Comparison of ENCODE assay signal across 8 cellular contexts in the genomic region with DNA sequence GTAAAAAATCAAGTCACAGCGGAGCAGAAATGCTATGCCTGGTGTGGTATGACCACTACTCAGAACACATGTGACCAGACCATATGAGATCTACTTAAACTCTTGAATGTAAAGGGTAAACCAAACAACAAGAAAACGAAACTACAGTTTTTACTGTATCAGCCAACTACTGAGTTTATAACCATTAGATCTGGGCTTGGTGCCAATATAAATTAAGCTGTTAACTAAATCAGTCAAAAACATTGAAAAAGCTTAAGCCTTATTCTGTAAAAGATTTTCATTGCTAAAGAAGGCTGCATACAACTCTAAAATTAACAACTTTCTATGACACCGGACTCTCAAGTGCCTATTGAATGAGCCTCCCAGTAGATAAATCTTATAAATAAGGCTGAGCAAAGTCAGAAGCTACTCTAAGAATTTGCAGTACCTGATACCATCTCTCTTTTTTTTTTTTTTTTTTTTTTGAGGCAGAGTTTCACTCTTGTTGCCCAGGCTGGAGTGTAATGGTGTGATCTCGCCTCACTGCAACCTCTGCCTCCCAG. TPM values are rescaled to one million over a fixed set of nuclear protein-coding genes. Genes with fewer than 3 reads are reported as not detected.
DNase-seq lines count a peak whose midpoint lies in the region; ATAC-seq and TF ChIP-seq lines count a peak whose summit lies in the region.

No MANE protein-coding gene starts in this region.

- H3K9me3 ChIP-seq in SJSA1 (replicated peaks) (no peaks in the 10 kb centered on the region), vagina (no peaks in the 10 kb centered on the region)

- ATAC-seq in GM19372 (IDR thresholded peaks at IDR 0.05; ENCODE audit: low read depth, unreplicated experiment), result peak; percentile 98
- ATAC-seq in HG03342 (IDR thresholded peaks at IDR 0.05; ENCODE audit: unreplicated experiment), result peak; percentile 91
- peak; percentile 51 for ATAC-seq in left cardiac atrium

- no peaks in the 10 kb centered on the region for H3K27me3 ChIP-seq in SJSA1 (replicated peaks)
- H3K27me3 ChIP-seq in vagina, result no peaks in the 10 kb centered on the region

- H3K4me3 ChIP-seq in SJSA1 (peak overlapping the region; percentile 15; the same call in 1 of the 2 replicates), vagina (peak overlapping the region in 1 of 2 donors; percentile 4)

- TF ChIP-seq CTCF in vagina (IDR thresholded peaks at IDR 0.05), result no peak

- H3K36me3 ChIP-seq in SJSA1 (peaks cover 10% of the 10 kb centered on the region), vagina (no peaks in the 10 kb centered on the region)

- intact Hi-C loops in left cardiac atrium (cut with DNase I) (no loop called here), vagina (cut with DNase I) (no loop called here)

- no peak for TF ChIP-seq POLR2A in vagina (IDR thresholded peaks at IDR 0.05)

- H3K27ac ChIP-seq in SJSA1 (peak overlapping the region; percentile 10; the same call in 1 of the 2 replicates), vagina (peak overlapping the region; percentile 18), caudate nucleus (ENCODE audit: low read depth, low read length) (no peak overlapping the region)

- peak; percentile 2 for DNase-seq in DMS153 (lab: John Stamatoyannopoulos, UW)
- peak in 1 of 2 experiments; percentile 41 for DNase-seq in SJSA1 (ENCODE audit: low read depth in 1 of 2, low spot score in 2 of 2)
- no peak for DNase-seq in left cardiac atrium
- no peak for DNase-seq in vagina (ENCODE audit: extremely low spot score in 2 of 2)
- no peak for DNase-seq in DMS114 treated with DMSO at 0.1 percent for 48 hours (lab: John Stamatoyannopoulos, UW; ENCODE audit: unreplicated experiment)
- DNase-seq in caudate nucleus (lab: John Stamatoyannopoulos, UW), result no peak

- H3K4me1 ChIP-seq in SJSA1 (replicated peaks) (peaks cover 6% of the 10 kb centered on the region), vagina (peaks cover 45% of the 10 kb centered on the region)

RNA-seq across cellular contexts. Expression of a gene that starts 35.4 kb away (rescaled TPM):
- total RNA-seq in SJSA1 (2014; rRNA removed; shearing (Covaris generic)), result 16.4 and 22.1 TPM in 2 replicates
- total RNA-seq in left cardiac atrium (10 to 100 TPM; 16.1 to 18.4 TPM), vagina (23.1 TPM)
